Comparison of ENCODE assay signal across 1 cellular context in the genomic region with DNA sequence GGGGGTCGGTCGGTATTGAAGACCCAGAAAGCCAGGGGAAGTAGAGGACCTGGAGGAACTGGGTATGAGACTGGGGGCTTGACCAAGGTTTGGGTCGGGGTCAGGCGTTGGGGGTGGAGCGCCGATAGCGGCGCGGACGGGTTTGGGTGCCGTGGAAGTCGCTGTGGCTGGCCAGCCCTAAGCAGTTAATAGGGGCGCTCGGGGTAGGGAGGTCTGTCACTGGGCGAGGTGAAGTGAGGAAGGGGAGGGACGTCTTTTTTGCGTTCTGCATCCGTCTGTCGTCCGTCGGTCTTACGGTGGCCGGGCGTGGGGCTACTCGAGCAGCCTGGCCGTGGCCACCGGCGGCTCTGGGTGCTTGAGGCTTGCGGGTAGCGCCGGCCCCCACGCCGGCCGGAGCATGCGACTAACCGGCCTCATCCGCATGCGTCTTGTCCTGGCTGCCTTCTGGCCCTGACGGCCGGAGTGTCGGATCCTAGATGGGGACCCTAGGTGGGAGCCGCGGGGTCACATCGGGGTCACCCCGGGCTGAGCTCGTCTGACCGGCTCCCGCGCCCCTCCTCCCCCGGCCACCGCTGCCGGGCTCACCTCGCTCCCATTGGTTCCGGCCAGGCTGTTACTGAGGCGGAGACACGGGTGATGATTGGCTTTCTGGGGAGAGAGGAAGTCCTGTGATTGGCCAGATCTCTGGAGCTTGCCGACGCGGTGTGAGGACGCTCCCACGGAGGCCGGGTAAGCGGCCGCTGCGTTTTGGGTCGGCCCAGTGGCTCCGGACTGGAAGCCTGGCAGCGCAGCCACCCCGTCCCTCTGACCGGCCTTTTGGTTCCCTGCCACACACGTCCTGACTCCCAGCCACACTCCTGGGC.
TF ChIP-seq lines count a peak whose summit lies in the region.

No MANE protein-coding gene starts in this region.

TF ChIP-seq in IMR-90, 13 proteins besides CTCF, POLR2A, EP300 and RAD21:
- peak; percentile 79 for TF ChIP-seq RFX5 (IDR thresholded peaks at IDR 0.05; ENCODE audit: low read depth, low read length)
- TF ChIP-seq, protein P1, sequence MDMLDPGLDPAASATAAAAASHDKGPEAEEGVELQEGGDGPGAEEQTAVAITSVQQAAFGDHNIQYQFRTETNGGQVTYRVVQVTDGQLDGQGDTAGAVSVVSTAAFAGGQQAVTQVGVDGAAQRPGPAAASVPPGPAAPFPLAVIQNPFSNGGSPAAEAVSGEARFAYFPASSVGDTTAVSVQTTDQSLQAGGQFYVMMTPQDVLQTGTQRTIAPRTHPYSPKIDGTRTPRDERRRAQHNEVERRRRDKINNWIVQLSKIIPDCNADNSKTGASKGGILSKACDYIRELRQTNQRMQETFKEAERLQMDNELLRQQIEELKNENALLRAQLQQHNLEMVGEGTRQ (IDR thresholded peaks at IDR 0.05; ENCODE audit: low read depth, low read length) = peak; percentile 14; the same call in 1 of the 2 replicates
- TF ChIP-seq FOS (IDR thresholded peaks at IDR 0.05; ENCODE audit: low read depth, low read length) = no peak; the same call in 1 of the 2 replicates
- no peak for TF ChIP-seq RCOR1 (IDR thresholded peaks at IDR 0.05; ENCODE audit: insufficient replicate concordance, low read length)
- peak; percentile 60 for TF ChIP-seq MAZ (IDR thresholded peaks at IDR 0.05; ENCODE audit: borderline replicate concordance, low read depth, low read length)
- TF ChIP-seq MXI1 (IDR thresholded peaks at IDR 0.05; ENCODE audit: borderline replicate concordance, low read depth, low read length) = peak; percentile 52; the same call in 1 of the 2 replicates
- peak; percentile 82; the same call in 1 of the 2 replicates for TF ChIP-seq CHD1 (IDR thresholded peaks at IDR 0.05; ENCODE audit: low read depth, low read length)
- TF ChIP-seq, protein P2, sequence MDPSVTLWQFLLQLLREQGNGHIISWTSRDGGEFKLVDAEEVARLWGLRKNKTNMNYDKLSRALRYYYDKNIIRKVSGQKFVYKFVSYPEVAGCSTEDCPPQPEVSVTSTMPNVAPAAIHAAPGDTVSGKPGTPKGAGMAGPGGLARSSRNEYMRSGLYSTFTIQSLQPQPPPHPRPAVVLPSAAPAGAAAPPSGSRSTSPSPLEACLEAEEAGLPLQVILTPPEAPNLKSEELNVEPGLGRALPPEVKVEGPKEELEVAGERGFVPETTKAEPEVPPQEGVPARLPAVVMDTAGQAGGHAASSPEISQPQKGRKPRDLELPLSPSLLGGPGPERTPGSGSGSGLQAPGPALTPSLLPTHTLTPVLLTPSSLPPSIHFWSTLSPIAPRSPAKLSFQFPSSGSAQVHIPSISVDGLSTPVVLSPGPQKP (IDR thresholded peaks at IDR 0.05; ENCODE audit: borderline replicate concordance, low read depth, low read length) = no peak
TF ChIP-seq in IMR-90: peak in this region for 5.
